ENCODE assay signal across 35 cellular contexts in genomic region chr12:121875582-121875981, GRCh38. TPM values are rescaled to one million over a fixed set of nuclear protein-coding genes. Genes with fewer than 3 reads are reported as not detected.
"Had no signal": no experiment of that assay in that cellular context is flagged by ENCODE, and none has a peak within 500 bp of the region (broad histone marks: within the 10 kb centered on the region; RNA-seq: fewer than 3 reads in every experiment).

No MANE protein-coding gene starts in this region.

- H3K4me3 ChIP-seq: adrenal gland, ascending aorta, cardiac muscle cell had no signal

- H3K9me3 ChIP-seq: adrenal gland, ascending aorta had no signal

- FAIRE-seq: bronchial epithelial cell, TTC549 had no signal

- DNase-seq: activated B cell treated with CpG ODN at 0.5 μM for 24 hours; activated CD4-positive, alpha-beta memory T cell treated with anti-CD3 and anti-CD28 coated beads for 36 hours; activated CD4-positive, alpha-beta T cell treated with anti-CD3 and anti-CD28 coated beads for 4 hours; activated CD4-positive, alpha-beta T cell treated with anti-CD3 and anti-CD28 coated beads, Interleukin-2, amount 10 ng/mL, durations not matched to agents 24 days and 14 days; activated CD4-positive, alpha-beta T cell treated with anti-CD3 and anti-CD28 coated beads, Interleukin-2, amount 50 U/mL, for 1 hour; activated CD4-positive, alpha-beta T cell treated with anti-CD3 and anti-CD28 coated beads, Interleukin-2, amount 50 U/mL, for 4 hours; activated CD4-positive, CD25-positive, alpha-beta regulatory T cell treated with anti-CD3 and anti-CD28 coated beads, Interleukin-2, amount 50 U/mL, for 72 hours; activated CD8-positive, alpha-beta memory T cell treated with anti-CD3 and anti-CD28 coated beads, Interleukin-2, amount 50 U/mL, for 4 hours; activated CD8-positive, alpha-beta T cell treated with anti-CD3 and anti-CD28 coated beads for 36 hours; activated effector memory CD4-positive, alpha-beta T cell treated with anti-CD3 and anti-CD28 coated beads, Interleukin-2, amount 50 U/mL, for 16 hours; activated gamma-delta T cell treated with Interleukin-2 at 50 U/mL for 16 hours; activated naive CD4-positive, alpha-beta T cell; activated naive CD4-positive, alpha-beta T cell treated with anti-CD3 and anti-CD28 coated beads for 36 hours; activated naive CD4-positive, alpha-beta T cell treated with anti-CD3 and anti-CD28 coated beads, Interleukin-2, amount 50 U/mL, for 16 hours; activated naive CD8-positive, alpha-beta T cell treated with anti-CD3 and anti-CD28 coated beads for 36 hours; activated T-cell treated with anti-CD3 and anti-CD28 coated beads for 4 hours; activated T-cell treated with anti-CD3 and anti-CD28 coated beads, Interleukin-2, amount 50 U/mL, for 1 hour; activated T-cell treated with anti-CD3 and anti-CD28 coated beads, Interleukin-2, amount 50 U/mL, for 4 hours; activated T-cell treated with anti-CD3 and anti-CD28 coated beads, Interleukin-2, amount 50 U/mL, for 72 hours; adrenal gland; amniotic stem cell; caudate nucleus; SW 1271; T-helper 1 cell; T-helper 2 cell; T-helper 9 cell had no signal

- H3K36me3 ChIP-seq: adrenal gland, ascending aorta, cardiac muscle cell had no signal

- H3K4me1 ChIP-seq: adrenal gland, ascending aorta had no signal

- H3K27me3 ChIP-seq: adrenal gland, ascending aorta, cardiac muscle cell had no signal

- H3K27ac ChIP-seq: adrenal gland, ascending aorta, cardiac muscle cell, VCaP had no signal

- ATAC-seq: activated CD8-positive, alpha-beta T cell treated with anti-CD3 and anti-CD28 coated beads for 36 hours; activated naive CD4-positive, alpha-beta T cell treated with anti-CD3 and anti-CD28 coated beads, Interleukin-2, amount 50 U/mL, for 72 hours; activated T-cell treated with anti-CD3 and anti-CD28 coated beads, Interleukin-2, amount 50 U/mL, for 4 hours; activated T-cell treated with anti-CD3 and anti-CD28 coated beads, Interleukin-2, amount 50 U/mL, for 72 hours; activated T-helper 17 cell treated with anti-CD3 and anti-CD28 coated beads, Interleukin-2, amount 50 U/mL, for 72 hours had no signal

RNA-seq across cellular contexts. Expression of gene HPD, which starts 16.9 kb away (rescaled TPM):
- total RNA-seq: activated B cell treated with CpG ODN at 0.5 μM for 24 hours; activated CD4-positive, alpha-beta memory T cell treated with anti-CD3 and anti-CD28 coated beads for 36 hours; activated CD4-positive, alpha-beta T cell treated with anti-CD3 and anti-CD28 coated beads, Interleukin-2, amount 10 ng/mL, durations not matched to agents 24 days and 14 days; activated CD8-positive, alpha-beta memory T cell treated with anti-CD3 and anti-CD28 coated beads for 36 hours; activated CD8-positive, alpha-beta T cell treated with anti-CD3 and anti-CD28 coated beads for 36 hours; activated naive CD4-positive, alpha-beta T cell treated with anti-CD3 and anti-CD28 coated beads for 36 hours; activated naive CD8-positive, alpha-beta T cell treated with anti-CD3 and anti-CD28 coated beads for 36 hours; activated T-cell treated with anti-CD3 and anti-CD28 coated beads, Interleukin-2, amount 50 U/mL, for 72 hours; activated T-helper 1 cell treated with anti-CD3 and anti-CD28 coated beads, Interleukin-12 subunit alpha, Interleukin-12 subunit beta, Interleukin-2, Interleukin-4 antibody, amounts not matched to agents 30 ng/mL and 10 ng/mL and 1 ng/mL, durations not matched to agents 14 hours and 24 hours and 36 hours; activated T-helper 17 cell treated with anti-CD3 and anti-CD28 coated beads, Interleukin-2, amount 50 U/mL, for 72 hours; cardiac muscle cell had no signal
- polyA plus RNA-seq: cardiac muscle cell had no signal
